In genomic region chr10:132704008-132704814, GRCh38 we compare ENCODE assay signal across 13 cellular contexts.
"Had no signal": no experiment of that assay in that cellular context is flagged by ENCODE, and none has a peak within 500 bp of the region (broad histone marks: within the 10 kb centered on the region; RNA-seq: fewer than 3 reads in every experiment).

No MANE protein-coding gene starts in this region.

- H3K4me3 ChIP-seq: gastrocnemius medialis, heart right ventricle, lung, stomach had no signal

- H3K27ac ChIP-seq: epithelial cell of prostate, heart right ventricle, stomach had no signal

- H3K27me3 ChIP-seq: gastrocnemius medialis, heart right ventricle, stomach had no signal

- H3K9me3 ChIP-seq: gastrocnemius medialis had no signal

- DNase-seq: activated CD4-positive, alpha-beta memory T cell treated with anti-CD3 and anti-CD28 coated beads for 36 hours; activated CD4-positive, alpha-beta T cell treated with anti-CD3 and anti-CD28 coated beads for 1 hour; activated naive CD8-positive, alpha-beta T cell treated with anti-CD3 and anti-CD28 coated beads, Interleukin-2, amount 50 U/mL, for 24 hours; activated T-cell treated with anti-CD3 and anti-CD28 coated beads, Interleukin-2, amount 50 U/mL, for 4 hours; cortex of kidney; effector memory CD4-positive, alpha-beta T cell; gastrocnemius medialis; stimulated activated CD4-positive, alpha-beta T cell treated with anti-CD3 and anti-CD28 coated beads, Interleukin-4, amount 100 ng/mL, for 4 hours; stomach; T-helper 9 cell had no signal
